In the genomic region with DNA sequence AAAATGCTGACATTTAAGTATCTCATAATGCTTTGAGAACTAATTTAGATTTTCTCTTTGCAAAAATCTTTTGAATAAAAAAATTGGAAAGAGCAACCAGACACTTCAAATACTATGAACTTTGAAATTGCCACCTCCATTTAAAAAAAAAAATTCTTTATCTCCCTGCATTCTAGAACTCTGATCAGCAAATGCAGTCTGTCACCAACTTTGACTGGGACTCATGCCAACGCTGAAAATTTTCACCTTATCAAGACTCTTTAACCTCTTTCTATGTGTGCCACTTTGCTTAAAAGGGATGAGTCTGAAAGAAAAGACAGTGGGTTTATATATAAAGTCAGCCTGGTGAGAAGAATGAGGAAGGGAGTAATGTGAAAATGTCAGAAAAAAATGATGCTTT, we compare ENCODE assay signal across 26 cellular contexts.
"Had no signal": no experiment of that assay in that cellular context is flagged by ENCODE, and none has a peak within 500 bp of the region (broad histone marks: within the 10 kb centered on the region; RNA-seq: fewer than 3 reads in every experiment).

No MANE protein-coding gene starts in this region.

- H3K4me1 ChIP-seq: esophagus squamous epithelium, gastroesophageal sphincter, left lung, lower lobe of right lung, pancreas, suprapubic skin, thyroid gland, upper lobe of left lung, uterus had no signal

- ATAC-seq: gastroesophageal sphincter; left lung; lower lobe of right lung; natural killer cell treated with Interleukin-12 subunit alpha and Interleukin-12 subunit beta and Interleukin-15 and Interleukin-18, amount 100 ng/mL, for 72 hours; pancreas; right cardiac atrium; stimulated activated effector memory CD8-positive, alpha-beta T cell treated with anti-CD3 and anti-CD28 coated beads, Interleukin-12 subunit alpha, Interleukin-12 subunit beta, amount 100 ng/mL, for 72 hours; stimulated activated naive CD8-positive, alpha-beta T cell treated with anti-CD3 and anti-CD28 coated beads, Interleukin-15, Interleukin-2, amounts not matched to agents 100 U/mL and 50 U/mL, for 24 hours had no signal

- H3K4me2 ChIP-seq: smooth muscle cell had no signal

- DNase-seq: cortex of kidney; effector CD8-positive, alpha-beta T cell; esophagus squamous epithelium; foreskin fibroblast; glutamatergic neuron; islet precursor cell; left lung; lower lobe of right lung; midbrain; occipital lobe; pancreas; right cardiac atrium; stimulated activated CD4-positive, alpha-beta T cell treated with anti-CD3 and anti-CD28 coated beads, Interleukin-4, amount 100 ng/mL, for 1 hour; stimulated activated CD8-positive, alpha-beta memory T cell treated with anti-CD3 and anti-CD28 coated beads, Interleukin-4, amount 100 ng/mL, for 48 hours; stimulated activated naive CD8-positive, alpha-beta T cell treated with anti-CD3 and anti-CD28 coated beads, Interleukin-15, Interleukin-2, amounts not matched to agents 100 U/mL and 50 U/mL, for 24 hours; thyroid gland; upper lobe of left lung; uterus had no signal

- H3K36me3 ChIP-seq: esophagus squamous epithelium, gastroesophageal sphincter, left lung, lower lobe of right lung, pancreas, suprapubic skin, thyroid gland, upper lobe of left lung, uterus had no signal

- H3K27ac Mint-ChIP-seq: memory B cell; natural killer cell treated with Interleukin-12 subunit alpha and Interleukin-12 subunit beta and Interleukin-15 and Interleukin-18, amount 100 ng/mL, for 72 hours; progenitor cell of endocrine pancreas; stimulated activated effector memory CD8-positive, alpha-beta T cell treated with anti-CD3 and anti-CD28 coated beads, Interleukin-12 subunit alpha, Interleukin-12 subunit beta, amount 100 ng/mL, for 72 hours had no signal

- H3K4me1 Mint-ChIP-seq: memory B cell; stimulated activated effector memory CD8-positive, alpha-beta T cell treated with anti-CD3 and anti-CD28 coated beads, Interleukin-12 subunit alpha, Interleukin-12 subunit beta, amount 100 ng/mL, for 72 hours had no signal

- H3K27me3 ChIP-seq: dorsolateral prefrontal cortex, esophagus squamous epithelium, gastroesophageal sphincter, left lung, pancreas, suprapubic skin, thyroid gland, upper lobe of left lung, uterus had no signal

- H3K9me3 ChIP-seq: esophagus squamous epithelium, gastroesophageal sphincter, lower lobe of right lung, pancreas, suprapubic skin, thyroid gland, upper lobe of left lung, uterus had no signal

- H3K4me3 ChIP-seq: dorsolateral prefrontal cortex, esophagus squamous epithelium, gastroesophageal sphincter, left lung, lower lobe of right lung, pancreas, smooth muscle cell, suprapubic skin, thyroid gland, upper lobe of left lung, uterus had no signal

- H3K36me3 Mint-ChIP-seq: memory B cell; natural killer cell treated with Interleukin-12 subunit alpha and Interleukin-12 subunit beta and Interleukin-15 and Interleukin-18, amount 100 ng/mL, for 72 hours; stimulated activated effector memory CD8-positive, alpha-beta T cell treated with anti-CD3 and anti-CD28 coated beads, Interleukin-12 subunit alpha, Interleukin-12 subunit beta, amount 100 ng/mL, for 72 hours had no signal

- H3K27ac ChIP-seq: dorsolateral prefrontal cortex, esophagus squamous epithelium, gastroesophageal sphincter, left lung, lower lobe of right lung, pancreas, suprapubic skin, thyroid gland, upper lobe of left lung, uterus had no signal

- H3K27me3 Mint-ChIP-seq: memory B cell; natural killer cell treated with Interleukin-12 subunit alpha and Interleukin-12 subunit beta and Interleukin-15 and Interleukin-18, amount 100 ng/mL, for 72 hours; progenitor cell of endocrine pancreas had no signal

- H3K4me3 Mint-ChIP-seq: memory B cell; natural killer cell treated with Interleukin-12 subunit alpha and Interleukin-12 subunit beta and Interleukin-15 and Interleukin-18, amount 100 ng/mL, for 72 hours; stimulated activated effector memory CD8-positive, alpha-beta T cell treated with anti-CD3 and anti-CD28 coated beads, Interleukin-12 subunit alpha, Interleukin-12 subunit beta, amount 100 ng/mL, for 72 hours had no signal
